28 cellular contexts compared by ENCODE assay signal in the genomic region with DNA sequence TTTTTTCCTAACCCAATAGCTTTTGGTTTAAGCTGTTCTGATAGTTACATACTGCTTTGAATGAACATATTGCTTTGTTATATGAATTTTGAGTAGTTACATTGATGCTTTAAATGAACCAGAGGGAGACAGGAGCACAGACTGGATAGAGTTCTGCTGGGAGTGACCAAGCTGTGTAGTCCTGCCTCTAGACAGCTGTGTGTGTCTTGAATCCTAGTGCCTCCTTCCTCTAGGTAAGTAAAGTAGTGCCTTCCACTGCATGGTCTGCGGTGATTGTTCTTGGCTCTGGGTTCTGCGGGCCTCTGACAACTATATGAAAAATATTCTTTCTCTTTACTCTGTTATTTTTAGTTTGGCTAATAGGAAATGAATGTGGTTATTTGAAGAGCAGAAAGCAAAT.
"Had no signal": no experiment of that assay in that cellular context is flagged by ENCODE, and none has a peak within 500 bp of the region (broad histone marks: within the 10 kb centered on the region; RNA-seq: fewer than 3 reads in every experiment).

No MANE protein-coding gene starts in this region.

- ATAC-seq: esophagus mucosa; gastrocnemius medialis; heart left ventricle; left colon; left ventricle myocardium superior; natural killer cell; psoas muscle; right cardiac atrium; stimulated activated memory B cell treated with anti-CD40 and anti-IgM and Interleukin-4, amounts not matched to agents 10 μg/mL and 1 μg/mL and 100 μg/mL, for 72 hours; stimulated activated naive CD8-positive, alpha-beta T cell treated with anti-CD3 and anti-CD28 coated beads, Interleukin-15, Interleukin-2, amounts not matched to agents 100 U/mL and 50 U/mL, for 24 hours had no signal

- H3K4me1 ChIP-seq: gastrocnemius medialis, heart left ventricle, psoas muscle, sigmoid colon, testis, tibial nerve, upper lobe of left lung had no signal

- DNase-seq: foreskin fibroblast; gastrocnemius medialis; heart left ventricle; hippocampal formation; immature natural killer cell; islet precursor cell; kidney glomerular epithelial cell; left colon; left ventricle myocardium superior; natural killer cell; occipital lobe; ovary; posterior cingulate gyrus; psoas muscle; right cardiac atrium; sigmoid colon; stimulated activated CD4-positive, alpha-beta T cell treated with anti-CD3 and anti-CD28 coated beads, Interleukin-2, amount 100 ng/mL, for 24 hours; stimulated activated CD4-positive, alpha-beta T cell treated with anti-CD3 and anti-CD28 coated beads, Interleukin-4, amount 100 ng/mL, for 24 hours; stimulated activated naive CD8-positive, alpha-beta T cell treated with anti-CD3 and anti-CD28 coated beads, Interleukin-15, Interleukin-2, amounts not matched to agents 100 U/mL and 50 U/mL, for 24 hours; substantia nigra; testis; upper lobe of left lung had no signal

- H3K27me3 ChIP-seq: gastrocnemius medialis, heart left ventricle, ovary, sigmoid colon, testis, tibial nerve, upper lobe of left lung had no signal

- H3K36me3 ChIP-seq: gastrocnemius medialis, heart left ventricle, ovary, sigmoid colon, tibial nerve, upper lobe of left lung had no signal

- H3K9me3 ChIP-seq: gastrocnemius medialis, heart left ventricle, ovary, psoas muscle, sigmoid colon, testis, upper lobe of left lung had no signal

- H3K27ac ChIP-seq: coronary artery, epithelial cell of prostate, gastrocnemius medialis, heart left ventricle, ovary, psoas muscle, sigmoid colon, testis, tibial nerve, upper lobe of left lung had no signal

- H3K4me3 ChIP-seq: coronary artery, gastrocnemius medialis, heart left ventricle, lung, ovary, psoas muscle, sigmoid colon, testis, tibial nerve, upper lobe of left lung had no signal
